In the genomic region with DNA sequence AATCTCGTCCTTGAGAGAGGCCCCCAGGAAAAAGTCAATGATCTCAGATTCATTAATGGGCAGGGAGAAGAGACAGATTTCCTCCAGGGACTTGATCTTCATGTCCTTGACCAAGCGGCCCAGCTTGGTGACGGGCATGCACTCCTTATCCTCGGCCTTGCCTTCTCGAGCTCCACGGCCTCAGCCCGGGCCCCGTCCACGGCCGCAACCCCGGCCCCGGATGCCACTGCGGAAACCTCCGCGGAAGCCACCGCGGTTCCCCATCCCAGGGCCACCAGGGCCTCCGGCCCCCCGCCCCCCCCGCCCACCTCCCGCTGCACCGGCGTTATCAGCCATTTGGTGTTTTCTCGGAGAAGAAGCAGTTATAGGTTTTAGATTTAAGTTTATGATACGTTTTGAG, we compare ENCODE assay signal across 28 cellular contexts.
"Had no signal": no experiment of that assay in that cellular context is flagged by ENCODE, and none has a peak within 500 bp of the region (broad histone marks: within the 10 kb centered on the region; RNA-seq: fewer than 3 reads in every experiment).

No MANE protein-coding gene starts in this region.

- H3K27ac Mint-ChIP-seq: stimulated activated effector memory CD8-positive, alpha-beta T cell treated with anti-CD3 and anti-CD28 coated beads, Interleukin-12 subunit alpha, Interleukin-12 subunit beta, amount 100 ng/mL, for 72 hours; stimulated activated memory B cell treated with anti-CD40 and anti-IgM and Interleukin-4, amounts not matched to agents 10 μg/mL and 1 μg/mL and 100 μg/mL, for 72 hours; stimulated activated naive B cell treated with anti-CD40 and anti-IgM and Interleukin-4, amounts not matched to agents 10 μg/mL and 1 μg/mL and 100 μg/mL, for 72 hours; stimulated activated naive CD8-positive, alpha-beta T cell treated with anti-CD3 and anti-CD28 coated beads, Interleukin-15, amount 100 ng/mL, for 72 hours; stimulated activated naive CD8-positive, alpha-beta T cell treated with anti-CD3 and anti-CD28 coated beads, Interleukin-15, Interleukin-2, amounts not matched to agents 100 ng/mL and 50 ng/mL, for 24 hours; type B pancreatic cell had no signal

- H3K27me3 ChIP-seq: stomach, suprapubic skin, testis, thyroid gland, tibial artery, tibial nerve, transverse colon, upper lobe of left lung, uterus, vagina had no signal

- H3K4me1 ChIP-seq: suprapubic skin, testis, thyroid gland, tibial artery, tibial nerve, transverse colon, upper lobe of left lung, uterus, vagina had no signal

- FAIRE-seq: urothelium cell line had no signal

- H3K9me3 Mint-ChIP-seq: stimulated activated effector memory CD8-positive, alpha-beta T cell treated with anti-CD3 and anti-CD28 coated beads, Interleukin-12 subunit alpha, Interleukin-12 subunit beta, amount 100 ng/mL, for 72 hours; stimulated activated memory B cell treated with anti-CD40 and anti-IgM and Interleukin-4, amounts not matched to agents 10 μg/mL and 1 μg/mL and 100 μg/mL, for 72 hours; stimulated activated naive B cell treated with anti-CD40 and anti-IgM and Interleukin-4, amounts not matched to agents 10 μg/mL and 1 μg/mL and 100 μg/mL, for 72 hours; stimulated activated naive CD8-positive, alpha-beta T cell treated with anti-CD3 and anti-CD28 coated beads, Interleukin-15, amount 100 ng/mL, for 72 hours; stimulated activated naive CD8-positive, alpha-beta T cell treated with anti-CD3 and anti-CD28 coated beads, Interleukin-15, Interleukin-2, amounts not matched to agents 100 ng/mL and 50 ng/mL, for 24 hours; type B pancreatic cell had no signal

- H3K4me3 ChIP-seq: stomach, suprapubic skin, testis, thoracic aorta, thyroid gland, tibial artery, tibial nerve, transverse colon, upper lobe of left lung, uterus, vagina had no signal

- H3K4me3 Mint-ChIP-seq: stimulated activated effector memory CD8-positive, alpha-beta T cell treated with anti-CD3 and anti-CD28 coated beads, Interleukin-12 subunit alpha, Interleukin-12 subunit beta, amount 100 ng/mL, for 72 hours; stimulated activated memory B cell treated with anti-CD40 and anti-IgM and Interleukin-4, amounts not matched to agents 10 μg/mL and 1 μg/mL and 100 μg/mL, for 72 hours; stimulated activated naive B cell treated with anti-CD40 and anti-IgM and Interleukin-4, amounts not matched to agents 10 μg/mL and 1 μg/mL and 100 μg/mL, for 72 hours; stimulated activated naive CD8-positive, alpha-beta T cell treated with anti-CD3 and anti-CD28 coated beads, Interleukin-15, amount 100 ng/mL, for 72 hours; stimulated activated naive CD8-positive, alpha-beta T cell treated with anti-CD3 and anti-CD28 coated beads, Interleukin-15, Interleukin-2, amounts not matched to agents 100 ng/mL and 50 ng/mL, for 24 hours; type B pancreatic cell had no signal

- H3K27ac ChIP-seq: stomach, suprapubic skin, testis, thoracic aorta, thyroid gland, tibial artery, tibial nerve, transverse colon, upper lobe of left lung, uterus, vagina had no signal

- H3K36me3 ChIP-seq: thoracic aorta, transverse colon, upper lobe of left lung, uterus, vagina had no signal

- DNase-seq: stimulated activated CD4-positive, alpha-beta T cell treated with anti-CD3 and anti-CD28 coated beads, Interleukin-2, amount 100 ng/mL, for 48 hours; stimulated activated CD4-positive, alpha-beta T cell treated with anti-CD3 and anti-CD28 coated beads, Interleukin-4, amount 100 ng/mL, for 1 hour; stimulated activated CD4-positive, alpha-beta T cell treated with anti-CD3 and anti-CD28 coated beads, Interleukin-4, amount 100 ng/mL, for 24 hours; stimulated activated CD4-positive, alpha-beta T cell treated with anti-CD3 and anti-CD28 coated beads, Interleukin-4, amount 100 ng/mL, for 4 hours; stimulated activated CD8-positive, alpha-beta memory T cell treated with anti-CD3 and anti-CD28 coated beads, Interleukin-4, amount 100 ng/mL, for 48 hours; stimulated activated naive B cell treated with anti-CD40 and anti-IgM and Interleukin-4, amounts not matched to agents 10 μg/mL and 1 μg/mL and 100 μg/mL, for 72 hours; stimulated activated naive CD4-positive, alpha-beta T cell; stimulated activated naive CD4-positive, alpha-beta T cell treated with Interleukin-2 at 50 U/mL for 16 hours; stimulated activated naive CD8-positive, alpha-beta T cell treated with anti-CD3 and anti-CD28 coated beads, Interleukin-15, amount 100 ng/mL, for 72 hours; stimulated activated naive CD8-positive, alpha-beta T cell treated with anti-CD3 and anti-CD28 coated beads, Interleukin-15, Interleukin-2, amounts not matched to agents 100 U/mL and 50 U/mL, for 24 hours; stomach; substantia nigra; testis; thyroid gland; tibial artery; transverse colon; trophoblast cell; uterus had no signal

- H3K9me3 ChIP-seq: stomach, suprapubic skin, testis, thoracic aorta, thyroid gland, tibial artery, tibial nerve, transverse colon, upper lobe of left lung, uterus, vagina had no signal

- ATAC-seq: stimulated activated effector memory CD8-positive, alpha-beta T cell treated with anti-CD3 and anti-CD28 coated beads, Interleukin-12 subunit alpha, Interleukin-12 subunit beta, amount 100 ng/mL, for 72 hours; stimulated activated memory B cell treated with anti-CD40 and anti-IgM and Interleukin-4, amounts not matched to agents 10 μg/mL and 1 μg/mL and 100 μg/mL, for 72 hours; stimulated activated naive B cell treated with anti-CD40 and anti-IgM and Interleukin-4, amounts not matched to agents 10 μg/mL and 1 μg/mL and 100 μg/mL, for 72 hours; stimulated activated naive CD8-positive, alpha-beta T cell treated with anti-CD3 and anti-CD28 coated beads, Interleukin-15, amount 100 ng/mL, for 72 hours; stimulated activated naive CD8-positive, alpha-beta T cell treated with anti-CD3 and anti-CD28 coated beads, Interleukin-15, Interleukin-2, amounts not matched to agents 100 U/mL and 50 U/mL, for 24 hours had no signal

- H3K27me3 Mint-ChIP-seq: stimulated activated memory B cell treated with anti-CD40 and anti-IgM and Interleukin-4, amounts not matched to agents 10 μg/mL and 1 μg/mL and 100 μg/mL, for 72 hours; stimulated activated naive B cell treated with anti-CD40 and anti-IgM and Interleukin-4, amounts not matched to agents 10 μg/mL and 1 μg/mL and 100 μg/mL, for 72 hours; stimulated activated naive CD8-positive, alpha-beta T cell treated with anti-CD3 and anti-CD28 coated beads, Interleukin-15, amount 100 ng/mL, for 72 hours; stimulated activated naive CD8-positive, alpha-beta T cell treated with anti-CD3 and anti-CD28 coated beads, Interleukin-15, Interleukin-2, amounts not matched to agents 100 ng/mL and 50 ng/mL, for 24 hours; type B pancreatic cell had no signal
